In the genomic region with DNA sequence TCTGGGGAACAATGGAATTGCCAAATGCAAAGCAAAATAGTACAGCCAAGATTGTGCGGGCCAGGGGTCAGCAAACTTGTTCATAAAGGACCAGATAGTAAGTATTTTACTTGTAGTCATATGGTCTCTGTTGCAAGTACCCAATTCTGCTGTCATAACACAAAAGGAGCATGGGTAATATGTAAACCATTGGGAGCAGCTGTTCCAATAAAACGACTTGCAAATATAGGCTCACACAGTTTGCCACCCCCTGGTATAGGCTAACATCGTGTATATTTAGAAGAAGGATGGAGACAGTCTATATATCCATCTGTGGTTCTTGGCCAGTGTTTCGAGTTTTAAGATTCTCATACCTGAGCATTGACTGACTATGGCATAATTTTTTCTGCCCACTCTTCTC, we compare ENCODE assay signal across 1 cellular context.
TF ChIP-seq lines count a peak whose summit lies in the region.

No MANE protein-coding gene starts in this region.

TF ChIP-seq in GM12878, 131 proteins besides CTCF, POLR2A, EP300 and RAD21:
- TF ChIP-seq KDM1A (IDR thresholded peaks at IDR 0.05; ENCODE audit: borderline replicate concordance) (no peak), SMAD5 (IDR thresholded peaks at IDR 0.05; ENCODE audit: low read depth) (no peak), STAT3 (IDR thresholded peaks at IDR 0.05; ENCODE audit: low read depth, low read length) (no peak), SUPT20H (IDR thresholded peaks at IDR 0.05; ENCODE audit: borderline replicate concordance, control insufficient read depth, low read depth, low read length) (no peak), ZNF217 (IDR thresholded peaks at IDR 0.05) (no peak), ZNF24 (IDR thresholded peaks at IDR 0.05) (no peak), HDAC2 (IDR thresholded peaks at IDR 0.05) (no peak), CEBPB (IDR thresholded peaks at IDR 0.05; ENCODE audit: borderline replicate concordance in 1 of 2, low read depth in 2 of 2, low read length in 2 of 2) (no peak), NFXL1 (IDR thresholded peaks at IDR 0.05; ENCODE audit: borderline replicate concordance) (no peak), ZNF274 (IDR thresholded peaks at IDR 0.05; ENCODE audit: insufficient read depth, insufficient read length) (no peak), YY1 (IDR thresholded peaks at IDR 0.05; ENCODE audit: low read depth, low read length) (no peak), RCOR1 (conservative IDR thresholded peaks at IDR 0.05; ENCODE audit: low read depth, low read length) (no peak), CHD4 (IDR thresholded peaks at IDR 0.05) (no peak)
- TF ChIP-seq, protein P1, sequence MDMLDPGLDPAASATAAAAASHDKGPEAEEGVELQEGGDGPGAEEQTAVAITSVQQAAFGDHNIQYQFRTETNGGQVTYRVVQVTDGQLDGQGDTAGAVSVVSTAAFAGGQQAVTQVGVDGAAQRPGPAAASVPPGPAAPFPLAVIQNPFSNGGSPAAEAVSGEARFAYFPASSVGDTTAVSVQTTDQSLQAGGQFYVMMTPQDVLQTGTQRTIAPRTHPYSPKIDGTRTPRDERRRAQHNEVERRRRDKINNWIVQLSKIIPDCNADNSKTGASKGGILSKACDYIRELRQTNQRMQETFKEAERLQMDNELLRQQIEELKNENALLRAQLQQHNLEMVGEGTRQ (IDR thresholded peaks at IDR 0.05; ENCODE audit: borderline replicate concordance, low read depth, low read length): no peak
- TF ChIP-seq, protein P2, sequence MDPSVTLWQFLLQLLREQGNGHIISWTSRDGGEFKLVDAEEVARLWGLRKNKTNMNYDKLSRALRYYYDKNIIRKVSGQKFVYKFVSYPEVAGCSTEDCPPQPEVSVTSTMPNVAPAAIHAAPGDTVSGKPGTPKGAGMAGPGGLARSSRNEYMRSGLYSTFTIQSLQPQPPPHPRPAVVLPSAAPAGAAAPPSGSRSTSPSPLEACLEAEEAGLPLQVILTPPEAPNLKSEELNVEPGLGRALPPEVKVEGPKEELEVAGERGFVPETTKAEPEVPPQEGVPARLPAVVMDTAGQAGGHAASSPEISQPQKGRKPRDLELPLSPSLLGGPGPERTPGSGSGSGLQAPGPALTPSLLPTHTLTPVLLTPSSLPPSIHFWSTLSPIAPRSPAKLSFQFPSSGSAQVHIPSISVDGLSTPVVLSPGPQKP (IDR thresholded peaks at IDR 0.05; ENCODE audit: low read depth, low read length): no peak
- TF ChIP-seq, protein P3, sequence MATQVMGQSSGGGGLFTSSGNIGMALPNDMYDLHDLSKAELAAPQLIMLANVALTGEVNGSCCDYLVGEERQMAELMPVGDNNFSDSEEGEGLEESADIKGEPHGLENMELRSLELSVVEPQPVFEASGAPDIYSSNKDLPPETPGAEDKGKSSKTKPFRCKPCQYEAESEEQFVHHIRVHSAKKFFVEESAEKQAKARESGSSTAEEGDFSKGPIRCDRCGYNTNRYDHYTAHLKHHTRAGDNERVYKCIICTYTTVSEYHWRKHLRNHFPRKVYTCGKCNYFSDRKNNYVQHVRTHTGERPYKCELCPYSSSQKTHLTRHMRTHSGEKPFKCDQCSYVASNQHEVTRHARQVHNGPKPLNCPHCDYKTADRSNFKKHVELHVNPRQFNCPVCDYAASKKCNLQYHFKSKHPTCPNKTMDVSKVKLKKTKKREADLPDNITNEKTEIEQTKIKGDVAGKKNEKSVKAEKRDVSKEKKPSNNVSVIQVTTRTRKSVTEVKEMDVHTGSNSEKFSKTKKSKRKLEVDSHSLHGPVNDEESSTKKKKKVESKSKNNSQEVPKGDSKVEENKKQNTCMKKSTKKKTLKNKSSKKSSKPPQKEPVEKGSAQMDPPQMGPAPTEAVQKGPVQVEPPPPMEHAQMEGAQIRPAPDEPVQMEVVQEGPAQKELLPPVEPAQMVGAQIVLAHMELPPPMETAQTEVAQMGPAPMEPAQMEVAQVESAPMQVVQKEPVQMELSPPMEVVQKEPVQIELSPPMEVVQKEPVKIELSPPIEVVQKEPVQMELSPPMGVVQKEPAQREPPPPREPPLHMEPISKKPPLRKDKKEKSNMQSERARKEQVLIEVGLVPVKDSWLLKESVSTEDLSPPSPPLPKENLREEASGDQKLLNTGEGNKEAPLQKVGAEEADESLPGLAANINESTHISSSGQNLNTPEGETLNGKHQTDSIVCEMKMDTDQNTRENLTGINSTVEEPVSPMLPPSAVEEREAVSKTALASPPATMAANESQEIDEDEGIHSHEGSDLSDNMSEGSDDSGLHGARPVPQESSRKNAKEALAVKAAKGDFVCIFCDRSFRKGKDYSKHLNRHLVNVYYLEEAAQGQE (IDR thresholded peaks at IDR 0.05; ENCODE audit: low read depth, low read length): no peak
